ENCODE assay signal across 8 cellular contexts in genomic region chr14:105315941-105316562, GRCh38. TPM values are rescaled to one million over a fixed set of nuclear protein-coding genes. Genes with fewer than 3 reads are reported as not detected.
A peak's percentile ranks its signal among the peaks of the same experiment; 100 is the strongest.
DNase-seq lines count a peak whose midpoint lies in the region; ATAC-seq and TF ChIP-seq lines count a peak whose summit lies in the region.

No MANE protein-coding gene starts in this region.

- H3K4me1 ChIP-seq in GM23338 (ENCODE audit: insufficient read depth) (no peaks in the 10 kb centered on the region; the same call in 1 of the 2 replicates), skeletal muscle satellite cell (ENCODE audit: control insufficient read depth, insufficient read depth, low read length) (peaks cover 34% of the 10 kb centered on the region)

- no peak for ATAC-seq in GM23338
- ATAC-seq in HG03095 (IDR thresholded peaks at IDR 0.05; ENCODE audit: unreplicated experiment): no peak

- no peaks in the 10 kb centered on the region for H3K9me2 ChIP-seq in GM23338 (ENCODE audit: insufficient read depth)
- no peaks in the 10 kb centered on the region for H3K9me2 ChIP-seq in SU-DHL-6 (replicated peaks; ENCODE audit: insufficient read depth, low read length)

- H3F3A ChIP-seq in GM23338 (replicated peaks; ENCODE audit: low read depth) (peaks cover 6% of the 10 kb centered on the region; the same call in 1 of the 2 replicates), SU-DHL-6 (ENCODE audit: insufficient read depth) (peaks cover 8% of the 10 kb centered on the region; the same call in 1 of the 2 replicates)

- no peak overlapping the region for H3K27ac ChIP-seq in GM23338 (ENCODE audit: low read depth)
- no peak overlapping the region for H3K27ac ChIP-seq in SU-DHL-6 (ENCODE audit: low read depth, low read length)

- H4K20me1 ChIP-seq in GM23338 (replicated peaks; ENCODE audit: insufficient read depth) (peaks cover 36% of the 10 kb centered on the region), SU-DHL-6 (ENCODE audit: low read depth, low read length) (no peaks in the 10 kb centered on the region)

- H3K27me3 ChIP-seq in GM23338 (ENCODE audit: insufficient read depth): no peaks in the 10 kb centered on the region
- no peaks in the 10 kb centered on the region for H3K27me3 ChIP-seq in SU-DHL-6 (ENCODE audit: low read length)
- no peaks in the 10 kb centered on the region for H3K27me3 ChIP-seq in skeletal muscle satellite cell (ENCODE audit: control insufficient read depth, insufficient read depth, low read length)

- H3K4me2 ChIP-seq in GM23338: peak overlapping the region; percentile 95
- peak overlapping the region; percentile 62 for H3K4me2 ChIP-seq in SU-DHL-6 (ENCODE audit: low read depth, low read length, poor library complexity, severe bottlenecking)
- peak overlapping the region; percentile 96 for H3K4me2 ChIP-seq in skeletal muscle satellite cell (ENCODE audit: low read length)

- no peaks in the 10 kb centered on the region for H3K36me3 ChIP-seq in GM23338 (ENCODE audit: insufficient read depth)
- no peaks in the 10 kb centered on the region for H3K36me3 ChIP-seq in SU-DHL-6 (ENCODE audit: low read length)
- no peaks in the 10 kb centered on the region for H3K36me3 ChIP-seq in skeletal muscle satellite cell (ENCODE audit: insufficient read depth, low read length)

- H3K36me3 Mint-ChIP-seq in GM23338 (ENCODE audit: low read depth): no peaks in the 10 kb centered on the region; the same call in 2 of the 3 replicates

- no peaks in the 10 kb centered on the region for H3K9me3 ChIP-seq in SU-DHL-6 (ENCODE audit: insufficient read depth, low read length)
- no peaks in the 10 kb centered on the region for H3K9me3 ChIP-seq in skeletal muscle satellite cell (replicated peaks; ENCODE audit: low read length)

- no peaks in the 10 kb centered on the region; the same call in 2 of the 3 replicates for H3K9me3 Mint-ChIP-seq in GM23338

- DNase-seq in GM23338 (ENCODE audit: low spot score): no peak
- peak; percentile 18 for DNase-seq in fibroblast of the aortic adventitia (ENCODE audit: low read depth)
- no peak for DNase-seq in T-helper 9 cell
- DNase-seq in NCI-H82 treated with DMSO at 0.1 percent for 48 hours (lab: John Stamatoyannopoulos, UW; ENCODE audit: unreplicated experiment): no peak
- DNase-seq in activated CD8-positive, alpha-beta memory T cell treated with anti-CD3 and anti-CD28 coated beads for 24 hours: no peak

- TF ChIP-seq CTCF in GM23338 (conservative IDR thresholded peaks at IDR 0.05; ENCODE audit: low read depth in 2 of 2): no peak
- TF ChIP-seq CTCF in SU-DHL-6 (IDR thresholded peaks at IDR 0.05; ENCODE audit: insufficient read depth, low read length, poor library complexity, severe bottlenecking): no peak
- no peak for TF ChIP-seq CTCF in fibroblast of the aortic adventitia (IDR thresholded peaks at IDR 0.05; ENCODE audit: insufficient read depth, low read length)

- peaks cover 27% of the 10 kb centered on the region for H3K27me3 Mint-ChIP-seq in GM23338 (ENCODE audit: insufficient read depth, low read depth, poor library complexity)

- H2AFZ ChIP-seq in GM23338 (no peak overlapping the region), SU-DHL-6 (ENCODE audit: low read depth, low read length, severe bottlenecking) (no peak overlapping the region)

- H3K27ac Mint-ChIP-seq in GM23338: no peak overlapping the region

- peaks cover 17% of the 10 kb centered on the region for H3K4me1 Mint-ChIP-seq in GM23338

- H3K9ac ChIP-seq in SU-DHL-6 (ENCODE audit: low read length): no peak overlapping the region
- H3K9ac ChIP-seq in skeletal muscle satellite cell (ENCODE audit: low read depth, low read length): peak overlapping the region; percentile 72

- H3K4me3 Mint-ChIP-seq in GM23338: peak overlapping the region; percentile 84

- peak overlapping the region; percentile 69 for H3K4me3 ChIP-seq in GM23338
- H3K4me3 ChIP-seq in SU-DHL-6 (ENCODE audit: insufficient read depth, low read length, poor library complexity, severe bottlenecking): no peak overlapping the region
- H3K4me3 ChIP-seq in fibroblast of the aortic adventitia (ENCODE audit: low read depth, low read length): peak overlapping the region; percentile 82
- H3K4me3 ChIP-seq in skeletal muscle satellite cell (ENCODE audit: low read length): peak overlapping the region; percentile 90

- H3K79me2 ChIP-seq in GM23338 (replicated peaks; ENCODE audit: insufficient read depth) (peaks cover 54% of the 10 kb centered on the region), SU-DHL-6 (ENCODE audit: insufficient read depth, low read length) (no peaks in the 10 kb centered on the region; the same call in 1 of the 2 replicates)

TF ChIP-seq in GM23338, 12 proteins besides CTCF, POLR2A, EP300 and RAD21 (continues in another document):
- TF ChIP-seq POLR2AphosphoS5 (IDR thresholded peaks at IDR 0.05; ENCODE audit: low read depth) (no peak), CREB1 (CRISPR knock-in tag; IDR thresholded peaks at IDR 0.05; ENCODE audit: low read depth) (no peak), JUNB (IDR thresholded peaks at IDR 0.05; ENCODE audit: unreplicated experiment) (no peak), ZNF462 (CRISPR knock-in tag; IDR thresholded peaks at IDR 0.05) (no peak), EZH2phosphoT487 (IDR thresholded peaks at IDR 0.05; ENCODE audit: unreplicated experiment) (no peak), STAT1 (IDR thresholded peaks at IDR 0.05; ENCODE audit: unreplicated experiment) (no peak)

RNA-seq across cellular contexts. Expression of gene PACS2, which starts 1.5 kb away (rescaled TPM):
- total RNA-seq in GM23338 (2014; rRNA removed; shearing (Covaris generic)): 67.7 and 79.0 TPM in 2 replicates
- 22.5 and 27.5 TPM in 2 replicates for polyA plus RNA-seq in GM23338 (2016; fragmentation: Nextera tagmentation; extraction: Ambion mirVana)
- 41.5 and 48.6 TPM in 2 replicates for total RNA-seq in fibroblast of the aortic adventitia (ENCODE audit: low replicate concordance)
- 42.6 and 47.7 TPM in 2 replicates for total RNA-seq in skeletal muscle satellite cell (2012; rRNA removed)

RNA-seq across cellular contexts. Expression of gene BRF1, which starts 15.3 kb away (rescaled TPM):
- 27.8 and 29.9 TPM in 2 replicates for total RNA-seq in GM23338 (2014; rRNA removed; shearing (Covaris generic))
- polyA plus RNA-seq in GM23338 (2016; fragmentation: Nextera tagmentation; extraction: Ambion mirVana): 7.6 and 8.6 TPM in 2 replicates
- 28.8 and 49.4 TPM in 2 replicates for total RNA-seq in fibroblast of the aortic adventitia (ENCODE audit: low replicate concordance)
- total RNA-seq in skeletal muscle satellite cell (2012; rRNA removed): 33.0 and 33.5 TPM in 2 replicates
